Comparison of ENCODE assay signal across 10 cellular contexts in genomic region chr1:226201029-226201593, GRCh38. TPM values are rescaled to one million over a fixed set of nuclear protein-coding genes. Genes with fewer than 3 reads are reported as not detected.
DNase-seq lines count a peak whose midpoint lies in the region; ATAC-seq and TF ChIP-seq lines count a peak whose summit lies in the region.
"Had no signal": no experiment of that assay in that cellular context is flagged by ENCODE, and none has a peak within 500 bp of the region (broad histone marks: within the 10 kb centered on the region; RNA-seq: fewer than 3 reads in every experiment).

No MANE protein-coding gene starts in this region.

- DNase-seq in EL (peak; percentile 22), RKO (ENCODE audit: low spot score) (peak; percentile 41), iPS-NIHi7 (ENCODE audit: extremely low spot score) (peak; percentile 73), Peyer's patch (no peak), NCI-H146 treated with DMSO at 0.1 percent for 48 hours (lab: John Stamatoyannopoulos, UW; ENCODE audit: unreplicated experiment) (no peak)
- DNase-seq: NCI-H1436 treated with DMSO at 0.1 percent for 48 hours had no signal

- no peaks in the 10 kb centered on the region for H3K4me1 ChIP-seq in Peyer's patch

- no peaks in the 10 kb centered on the region for H3K9me3 ChIP-seq in Peyer's patch

- H3K4me3 ChIP-seq in Peyer's patch, result no peak overlapping the region

- TF ChIP-seq CTCF in Peyer's patch (IDR thresholded peaks at IDR 0.05), result no peak

- TF ChIP-seq POLR2A in Peyer's patch (IDR thresholded peaks at IDR 0.05), result no peak

- ATAC-seq in GM21619 (IDR thresholded peaks at IDR 0.05; ENCODE audit: unreplicated experiment), result peak; percentile 69
- ATAC-seq in GM21737 (IDR thresholded peaks at IDR 0.05; ENCODE audit: unreplicated experiment), result no peak
- no peak for ATAC-seq in GM21447 (IDR thresholded peaks at IDR 0.05; ENCODE audit: unreplicated experiment)

- no peaks in the 10 kb centered on the region for H3K36me3 ChIP-seq in Peyer's patch

- no peak overlapping the region for H3K27ac ChIP-seq in Peyer's patch

- H3K27me3 ChIP-seq in Peyer's patch, result no peaks in the 10 kb centered on the region

RNA-seq across cellular contexts. Expression of gene ACBD3, which starts 14.6 kb away (rescaled TPM):
- 10 to 100 TPM; 24.1 to 36.3 (median 32.8) TPM for total RNA-seq in Peyer's patch

RNA-seq across cellular contexts. Expression of gene MIXL1, which starts 22.4 kb away (rescaled TPM):
- not detected for total RNA-seq in Peyer's patch
- total RNA-seq: skeletal muscle tissue had no signal

Comparison
In these comparisons a context has a peak if more than half of its experiments do, and no peak if none do; other contexts are left out.
1. DNase-seq: peak in EL (single experiment), RKO (single experiment) and iPS-NIHi7 (single experiment); none in Peyer's patch (0 of 3) and NCI-H146 treated with DMSO at 0.1 percent for 48 hours (single experiment).